In the genomic region with DNA sequence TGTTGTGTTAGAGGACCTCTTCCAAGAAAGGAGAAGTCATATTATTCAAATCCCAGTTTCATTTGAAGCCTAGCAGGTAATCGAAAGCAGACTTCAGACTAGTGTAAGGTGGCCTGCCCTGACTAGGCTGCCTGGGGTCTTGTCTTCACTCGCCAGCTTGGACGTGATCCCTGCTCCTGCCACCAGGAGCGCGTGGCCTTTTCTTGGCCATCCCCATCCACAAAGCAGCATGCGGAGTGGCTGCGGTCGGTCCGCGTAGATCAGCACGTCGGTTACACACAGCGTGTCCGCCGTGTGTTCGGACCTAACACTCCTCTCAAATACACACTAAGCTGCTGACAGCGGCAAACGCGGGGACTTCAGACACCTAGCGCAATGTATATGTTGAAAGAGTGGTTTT, we compare ENCODE assay signal across 1 cellular context.
TF ChIP-seq lines count a peak whose summit lies in the region.

No MANE protein-coding gene starts in this region.

TF ChIP-seq in H1, 55 proteins besides CTCF, POLR2A, EP300 and RAD21:
- no peak for TF ChIP-seq ZNF274 (IDR thresholded peaks at IDR 0.05; ENCODE audit: borderline replicate concordance, extremely low read depth, low read length)
- peak; percentile 50; the same call in 1 of the 2 replicates for TF ChIP-seq CREB1 (IDR thresholded peaks at IDR 0.05)
- peak; percentile 55; the same call in 1 of the 2 replicates for TF ChIP-seq GABPA (IDR thresholded peaks at IDR 0.05; ENCODE audit: borderline replicate concordance, insufficient read depth, low read length)
- TF ChIP-seq, protein P1, sequence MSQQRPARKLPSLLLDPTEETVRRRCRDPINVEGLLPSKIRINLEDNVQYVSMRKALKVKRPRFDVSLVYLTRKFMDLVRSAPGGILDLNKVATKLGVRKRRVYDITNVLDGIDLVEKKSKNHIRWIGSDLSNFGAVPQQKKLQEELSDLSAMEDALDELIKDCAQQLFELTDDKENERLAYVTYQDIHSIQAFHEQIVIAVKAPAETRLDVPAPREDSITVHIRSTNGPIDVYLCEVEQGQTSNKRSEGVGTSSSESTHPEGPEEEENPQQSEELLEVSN (IDR thresholded peaks at IDR 0.05): peak; percentile 43; the same call in 1 of the 2 replicates
- peak; percentile 83 for TF ChIP-seq MAX (IDR thresholded peaks at IDR 0.05)
TF ChIP-seq in H1: peak in this region for 4.
